17 cellular contexts compared by ENCODE assay signal in genomic region chr1:43165765-43166164, GRCh38. TPM values are rescaled to one million over a fixed set of nuclear protein-coding genes. Genes with fewer than 3 reads are reported as not detected.
DNase-seq lines count a peak whose midpoint lies in the region; ATAC-seq, FAIRE-seq and TF ChIP-seq lines count a peak whose summit lies in the region.
"Had no signal": no experiment of that assay in that cellular context is flagged by ENCODE, and none has a peak within 500 bp of the region (broad histone marks: within the 10 kb centered on the region; RNA-seq: fewer than 3 reads in every experiment).

No MANE protein-coding gene starts in this region.

- H3K36me3 ChIP-seq in HepG2 (replicated peaks in 1 of 2; ENCODE audit: control insufficient read depth in 1 of 2, insufficient read depth in 2 of 2, low read length in 2 of 2) (peaks cover 17 to 66% of the 10 kb centered on the region in 2 experiments), right lobe of liver (peaks cover 0 to 58% (median 27%) of the 10 kb centered on the region in 4 donors), K562 (ENCODE audit: control insufficient read depth, insufficient read depth, low read length) (peaks cover 78% of the 10 kb centered on the region)

- H3K27me3 Mint-ChIP-seq in activated CD8-positive, alpha-beta T cell treated with anti-CD3 and anti-CD28 coated beads for 36 hours = no peaks in the 10 kb centered on the region
- no peaks in the 10 kb centered on the region for H3K27me3 Mint-ChIP-seq in activated CD8-positive, alpha-beta T cell treated with anti-CD3 and anti-CD28 coated beads, Interleukin-2, amount 10 ng/mL, durations not matched to agents 7 days and 5 days (ENCODE audit: low read depth)

- no peaks in the 10 kb centered on the region for H3K9me3 ChIP-seq in HepG2 (ENCODE audit: low read length)
- H3K9me3 ChIP-seq in right lobe of liver = no peaks in the 10 kb centered on the region
- no peaks in the 10 kb centered on the region for H3K9me3 ChIP-seq in K562 (replicated peaks; ENCODE audit: control insufficient read depth, insufficient read depth, low read depth, low read length)
- H3K9me3 ChIP-seq: Caco-2 had no signal

- no peak overlapping the region for H3K9ac ChIP-seq in HepG2 (ENCODE audit: insufficient read depth, low read depth, low read length)
- H3K9ac ChIP-seq in K562 (ENCODE audit: insufficient read depth in 1 of 2, low read depth in 2 of 2, low read length in 2 of 2) = no peak overlapping the region

- BruUV-seq in HepG2 (replicated peaks; lab: Mats Ljungman, UMichigan) (no TSS peak), K562 (replicated peaks; lab: Mats Ljungman, UMichigan) (no TSS peak)

- TF ChIP-seq POLR2A in HepG2 (IDR thresholded peaks at IDR 0.05; ENCODE audit: insufficient read depth in 1 of 2, low read depth in 2 of 2, low read length in 2 of 2) (no peak), right lobe of liver (IDR thresholded peaks at IDR 0.05) (no peak), K562 (conservative IDR thresholded peaks at IDR 0.05) (no peak)

- TF ChIP-seq RAD21 in HepG2 (CRISPR knock-in tag; IDR thresholded peaks at IDR 0.05) (no peak), K562 (CRISPR knock-in tag; conservative IDR thresholded peaks at IDR 0.05 in 1 of 2, IDR thresholded peaks at IDR 0.05 in 1 of 2) (no peak)

- H3K36me3 Mint-ChIP-seq in activated CD8-positive, alpha-beta T cell treated with anti-CD3 and anti-CD28 coated beads for 36 hours (ENCODE audit: low read depth) = peaks cover 66% of the 10 kb centered on the region
- peaks cover 57% of the 10 kb centered on the region for H3K36me3 Mint-ChIP-seq in activated CD8-positive, alpha-beta T cell treated with anti-CD3 and anti-CD28 coated beads, Interleukin-2, amount 10 ng/mL, durations not matched to agents 7 days and 5 days (ENCODE audit: low read depth)

- no peaks in the 10 kb centered on the region for H3K9me1 ChIP-seq in K562 (ENCODE audit: control insufficient read depth, insufficient read depth, low read length)

- H3K27ac Mint-ChIP-seq in activated CD8-positive, alpha-beta T cell treated with anti-CD3 and anti-CD28 coated beads for 36 hours = peak overlapping the region; percentile 50
- H3K27ac Mint-ChIP-seq in activated CD8-positive, alpha-beta T cell treated with anti-CD3 and anti-CD28 coated beads, Interleukin-2, amount 10 ng/mL, durations not matched to agents 7 days and 5 days = no peak overlapping the region
- H3K27ac Mint-ChIP-seq: HFFc6 had no signal

- WGBS in HepG2 (ENCODE audit: low lambda C conversion rate) = 100% methylated on average over 5 of the region's 5 CpGs
- WGBS in right lobe of liver (ENCODE audit: insufficient coverage, low coverage, low lambda C conversion rate, missing lambda C conversion rate) = 79% methylated on average over 5 of the region's 5 CpGs
- 97% methylated on average over 5 of the region's 5 CpGs for WGBS in K562 (ENCODE audit: insufficient coverage, low coverage, missing lambda C conversion rate)

- H3K4me3 ChIP-seq in HepG2 (replicated peaks in 1 of 3; ENCODE audit: insufficient read depth in 1 of 3, low read depth in 2 of 3, low read length in 3 of 3) (no peak overlapping the region), right lobe of liver (no peak overlapping the region), K562 (no peak overlapping the region)

- no peak overlapping the region for H3K27ac ChIP-seq in HepG2 (ENCODE audit: extremely low read length, insufficient read depth, low read length)
- no peak overlapping the region for H3K27ac ChIP-seq in right lobe of liver
- H3K27ac ChIP-seq in K562 (ENCODE audit: extremely low read depth, low read depth, low read length) = no peak overlapping the region
- H3K27ac ChIP-seq: 22Rv1 had no signal

- no peak overlapping the region for H3K4me3 Mint-ChIP-seq in activated CD8-positive, alpha-beta T cell treated with anti-CD3 and anti-CD28 coated beads for 36 hours
- H3K4me3 Mint-ChIP-seq in activated CD8-positive, alpha-beta T cell treated with anti-CD3 and anti-CD28 coated beads, Interleukin-2, amount 10 ng/mL, durations not matched to agents 7 days and 5 days = no peak overlapping the region
- H3K4me3 Mint-ChIP-seq: CD14-positive monocyte; CD8-positive, alpha-beta memory T cell; HFFc6 had no signal

- peaks cover 12% of the 10 kb centered on the region for H3K4me1 ChIP-seq in HepG2 (ENCODE audit: insufficient read depth, low read length)
- peaks cover 0 to under 1% (median 0%) of the 10 kb centered on the region in 4 donors for H3K4me1 ChIP-seq in right lobe of liver
- H3K4me1 ChIP-seq in K562 (replicated peaks in 1 of 2; ENCODE audit: control insufficient read depth in 2 of 2, insufficient read depth in 2 of 2, low read length in 2 of 2) = peaks cover 1 to 3% of the 10 kb centered on the region in 2 experiments; a peak in 2 of 5 replicates
- H3K4me1 ChIP-seq: Caco-2 had no signal

- no peaks in the 10 kb centered on the region for H3K9me3 Mint-ChIP-seq in activated CD8-positive, alpha-beta T cell treated with anti-CD3 and anti-CD28 coated beads for 36 hours
- H3K9me3 Mint-ChIP-seq in activated CD8-positive, alpha-beta T cell treated with anti-CD3 and anti-CD28 coated beads, Interleukin-2, amount 10 ng/mL, durations not matched to agents 7 days and 5 days (ENCODE audit: insufficient read depth) = no peaks in the 10 kb centered on the region
- H3K9me3 Mint-ChIP-seq: CD8-positive, alpha-beta memory T cell; HFFc6 had no signal

- H3K4me2 ChIP-seq in HepG2 (ENCODE audit: low read depth, low read length) = no peak overlapping the region
- no peak overlapping the region for H3K4me2 ChIP-seq in K562 (ENCODE audit: insufficient read depth, low read length)

- in situ Hi-C loops in HepG2 (cut with HindIII; ENCODE audit: extremely low pct_ligation_motif_present, low pct_unique_long_range_greater_than_20kb) = no loop called here
- in situ Hi-C loops in K562 (cut with MboI) = no loop called here

- intact Hi-C loops in activated CD8-positive, alpha-beta T cell treated with anti-CD3 and anti-CD28 coated beads for 36 hours (cut with micrococcal nuclease) = no loop called here
- intact Hi-C loops in HepG2 (cut with micrococcal nuclease; ENCODE audit: unreplicated experiment) = no loop called here
- intact Hi-C loops in right lobe of liver (cut with DNase I) = no loop called here
- intact Hi-C loops in K562 (cut with micrococcal nuclease) = no loop called here

- peaks cover 7% of the 10 kb centered on the region for H3K79me2 ChIP-seq in HepG2 (ENCODE audit: insufficient read depth, low read length)
- peaks cover 13% of the 10 kb centered on the region for H3K79me2 ChIP-seq in K562 (ENCODE audit: control insufficient read depth, insufficient read depth, low read length)

- POLR2A ChIA-PET in activated CD8-positive, alpha-beta T cell treated with anti-CD3 and anti-CD28 coated beads for 36 hours (lab: Charles Lee) = interaction anchor here (1.0 kb wide), 1 partner anchor 15 kb away, joined by 4 read pairs; no protein-coding TSS in a partner anchor
- POLR2A ChIA-PET in activated CD8-positive, alpha-beta T cell treated with anti-CD3 and anti-CD28 coated beads, Interleukin-2, amount 10 ng/mL, durations not matched to agents 7 days and 5 days (lab: Charles Lee) = no interaction called here
- POLR2A ChIA-PET in HepG2 (lab: Yijun Ruan, JAX) = no interaction called here
- POLR2A ChIA-PET in K562 (lab: Yijun Ruan, JAX) = no interaction called here

- no peak overlapping the region for H2AFZ ChIP-seq in HepG2 (ENCODE audit: low read length)
- H2AFZ ChIP-seq in K562 (ENCODE audit: low read depth, low read length) = no peak overlapping the region

- FAIRE-seq in HepG2 (lab: Jason Lieb, UNC) = no peak
- FAIRE-seq in K562 (lab: Jason Lieb, UNC) = no peak
- FAIRE-seq: GM12892, HTR-8/SVneo had no signal

- DNase-seq in activated CD8-positive, alpha-beta T cell treated with anti-CD3 and anti-CD28 coated beads for 36 hours = no peak
- DNase-seq in activated CD8-positive, alpha-beta T cell treated with anti-CD3 and anti-CD28 coated beads, Interleukin-2, amount 10 ng/mL, durations not matched to agents 7 days and 5 days = no peak
- DNase-seq in HepG2 (ENCODE audit: low spot score) (no peak), right lobe of liver (no peak), K562 (ENCODE audit: extremely low read depth in 1 of 4, low spot score in 3 of 4) (no peak), NCI-H2227 treated with DMSO at 0.1 percent for 48 hours (lab: John Stamatoyannopoulos, UW) (no peak)
- DNase-seq: Caco-2; CD8-positive, alpha-beta memory T cell; DND-41; GDM1; HCEC 1CT; HFFc6 had no signal

- TF ChIP-seq CTCF in activated CD8-positive, alpha-beta T cell treated with anti-CD3 and anti-CD28 coated beads for 36 hours (IDR thresholded peaks at IDR 0.05) = no peak
- TF ChIP-seq CTCF in HepG2 (CRISPR knock-in tag; IDR thresholded peaks at IDR 0.05) = no peak
- no peak for TF ChIP-seq CTCF in right lobe of liver (IDR thresholded peaks at IDR 0.05)
- TF ChIP-seq CTCF in K562 (IDR thresholded peaks at IDR 0.05 in 2 of 3, conservative IDR thresholded peaks at IDR 0.05 in 1 of 3; ENCODE audit: insufficient read depth in 2 of 3, low read depth in 1 of 3, low read length in 3 of 3) = no peak

- ATAC-seq in activated CD8-positive, alpha-beta T cell treated with anti-CD3 and anti-CD28 coated beads for 36 hours = no peak
- no peak for ATAC-seq in activated CD8-positive, alpha-beta T cell treated with anti-CD3 and anti-CD28 coated beads, Interleukin-2, amount 10 ng/mL, durations not matched to agents 7 days and 5 days
- ATAC-seq in HepG2 = no peak
- no peak for ATAC-seq in right lobe of liver
- ATAC-seq in K562 = no peak
- no peak for ATAC-seq in GM21619 (IDR thresholded peaks at IDR 0.05; ENCODE audit: unreplicated experiment)

- peaks cover 27% of the 10 kb centered on the region for H3K4me1 Mint-ChIP-seq in activated CD8-positive, alpha-beta T cell treated with anti-CD3 and anti-CD28 coated beads for 36 hours (ENCODE audit: low read depth)
- H3K4me1 Mint-ChIP-seq in activated CD8-positive, alpha-beta T cell treated with anti-CD3 and anti-CD28 coated beads, Interleukin-2, amount 10 ng/mL, durations not matched to agents 7 days and 5 days (ENCODE audit: low read depth) = peaks cover 13% of the 10 kb centered on the region

- H3K27me3 ChIP-seq in HepG2 (ENCODE audit: control insufficient read depth in 1 of 2, insufficient read depth in 2 of 2, low read length in 2 of 2) (no peaks in the 10 kb centered on the region), right lobe of liver (no peaks in the 10 kb centered on the region), K562 (ENCODE audit: control insufficient read depth in 2 of 2, insufficient read depth in 2 of 2, low read length in 2 of 2) (no peaks in the 10 kb centered on the region)

- CTCF ChIA-PET in activated CD8-positive, alpha-beta T cell treated with anti-CD3 and anti-CD28 coated beads for 36 hours (lab: Charles Lee) = no interaction called here
- CTCF ChIA-PET in activated CD8-positive, alpha-beta T cell treated with anti-CD3 and anti-CD28 coated beads, Interleukin-2, amount 10 ng/mL, durations not matched to agents 7 days and 5 days (lab: Charles Lee) = no interaction called here
- CTCF ChIA-PET in HepG2 (lab: Yijun Ruan, JAX; ENCODE audit: low intra/inter-chr PET ratio, low total read pairs) (no interaction called here), K562 (lab: Yijun Ruan, JAX; ENCODE audit: low intra/inter-chr PET ratio) (no interaction called here)

- TF ChIP-seq EP300 in HepG2 (IDR thresholded peaks at IDR 0.05; ENCODE audit: low read depth in 2 of 2, low read length in 2 of 2) (no peak), HepG2 (CRISPR knock-in tag; IDR thresholded peaks at IDR 0.05; ENCODE audit: borderline replicate concordance) (no peak), K562 (IDR thresholded peaks at IDR 0.05; ENCODE audit: low read length) (no peak)

- H4K20me1 ChIP-seq in HepG2 (ENCODE audit: insufficient read depth, low read length) (no peaks in the 10 kb centered on the region), K562 (replicated peaks; ENCODE audit: control insufficient read depth, insufficient read depth, low read length) (no peaks in the 10 kb centered on the region)

RNA-seq across cellular contexts. Expression of gene EBNA1BP2, which starts 6.3 kb away (rescaled TPM):
- total RNA-seq in activated CD8-positive, alpha-beta T cell treated with anti-CD3 and anti-CD28 coated beads for 36 hours = 100 to 1,000 TPM; 115 TPM
- 10 to 100 TPM; 58.8 to 59.0 TPM for total RNA-seq in activated CD8-positive, alpha-beta T cell treated with anti-CD3 and anti-CD28 coated beads, Interleukin-2, amount 10 ng/mL, durations not matched to agents 7 days and 5 days
- total RNA-seq in HepG2 (2016; rRNA removed; fragmentation: Illumina TruSeq; extraction: Trizol) (102 and 134 TPM in 2 replicates), right lobe of liver (100 to 1,000 TPM in 1 of 6 experiments, 10 to 100 TPM in 5; 45.7 to 108 (median 61.4) TPM), K562 (2014; rRNA removed) (300 and 314 TPM in 2 replicates), K562 (2014; rRNA removed; fragmentation: Illumina TruSeq; extraction: Trizol) (251 and 264 TPM in 2 replicates), K562 (2015; rRNA removed; fragmentation: Illumina TruSeq; extraction: Trizol) (262 and 268 TPM in 2 replicates), K562 (2021) (175 and 182 TPM in 2 replicates)
- 16.7 and 17.1 TPM in 2 replicates for total RNA-seq in HepG2 (2016; cell fraction: cytosol; rRNA removed; fragmentation: Illumina TruSeq; extraction: Trizol; ENCODE audit: low read depth)
- 105 and 136 TPM in 2 replicates for total RNA-seq in HepG2 (2016; cell fraction: insoluble cytoplasmic fraction; rRNA removed; fragmentation: Illumina TruSeq; extraction: Trizol)
- total RNA-seq in HepG2 (2016; cell fraction: membrane; rRNA removed; fragmentation: Illumina TruSeq; extraction: Trizol) = 31.7 and 33.4 TPM in 2 replicates
- total RNA-seq in HepG2 (2016; cell fraction: nucleus; rRNA removed; fragmentation: Illumina TruSeq; extraction: Trizol) = 41.1 and 51.6 TPM in 2 replicates
- polyA plus RNA-seq in HepG2 (2011; rRNA removed) (24.7 and 27.1 TPM in 2 replicates), K562 (2011; rRNA removed) (74.8 and 102 TPM in 2 replicates), K562 (2014; fragmentation: Illumina TruSeq; extraction: Trizol) (283 and 349 TPM in 2 replicates), K562 (2014; fragmentation: Nextera tagmentation; extraction: Ambion mirVana) (100 to 1,000 TPM in 1 of 2 experiments, 10 to 100 TPM in 1; 95.2 to 157 TPM), K562 (2014; rRNA removed) (249 and 275 TPM in 2 replicates)
- 24.4 and 26.5 TPM in 2 replicates for polyA plus RNA-seq in HepG2 (2011; cell fraction: cytosol; rRNA removed)
- 21.8 and 28.1 TPM in 2 replicates for polyA plus RNA-seq in HepG2 (2011; cell fraction: nucleus; rRNA removed)
- 40.9 and 45.7 TPM in 2 replicates for polyA plus RNA-seq in HepG2 (2012)
- polyA plus RNA-seq in HepG2 (2016; cell fraction: cytosol; fragmentation: Illumina TruSeq; extraction: Trizol; ENCODE audit: low read depth) = 18.1 TPM in 2 replicates
- polyA plus RNA-seq in HepG2 (2016; cell fraction: insoluble cytoplasmic fraction; fragmentation: Illumina TruSeq; extraction: Trizol; ENCODE audit: low read depth) = 152 and 154 TPM in 2 replicates
- 27.7 and 29.2 TPM in 2 replicates for polyA plus RNA-seq in HepG2 (2016; cell fraction: membrane; fragmentation: Illumina TruSeq; extraction: Trizol; ENCODE audit: low read depth)
- polyA plus RNA-seq in HepG2 (2016; cell fraction: nucleus; fragmentation: Illumina TruSeq; extraction: Trizol; ENCODE audit: insufficient read depth, low read depth) = 78.7 and 80.9 TPM in 2 replicates
- 14.2 and 38.3 TPM in 2 replicates for polyA minus RNA-seq in HepG2 (2011; rRNA and poly(A)+ RNA removed; ENCODE audit: low replicate concordance)
- polyA minus RNA-seq in HepG2 (2011; cell fraction: cytosol; rRNA and poly(A)+ RNA removed) = 8.6 and 11.5 TPM in 2 replicates
- polyA minus RNA-seq in HepG2 (2011; cell fraction: nucleus; rRNA and poly(A)+ RNA removed) = 33.0 and 36.7 TPM in 2 replicates
- 94.0 and 95.1 TPM in 2 replicates for total RNA-seq in K562 (2011; cell fraction: chromatin; rRNA removed; ENCODE audit: low replicate concordance)
- total RNA-seq in K562 (2011; cell fraction: nucleolus; rRNA removed) = 64.3 and 68.4 TPM in 2 replicates
- total RNA-seq in K562 (2011; cell fraction: nucleoplasm; rRNA removed) = 71.1 and 80.7 TPM in 2 replicates
- 60.0 and 76.6 TPM in 2 replicates for polyA plus RNA-seq in K562 (2011; cell fraction: cytosol; rRNA removed)
- 76.3 and 82.2 TPM in 2 replicates for polyA plus RNA-seq in K562 (2011; cell fraction: nucleus; rRNA removed)
- 90.3 and 177 TPM in 2 replicates for polyA plus RNA-seq in K562 (2012)
- polyA minus RNA-seq in K562 (2011; rRNA and poly(A)+ RNA removed) = 58.1 and 63.4 TPM in 2 replicates
- 43.2 and 43.7 TPM in 2 replicates for polyA minus RNA-seq in K562 (2011; cell fraction: cytosol; rRNA and poly(A)+ RNA removed)
- polyA minus RNA-seq in K562 (2011; cell fraction: nucleus; rRNA and poly(A)+ RNA removed) = 52.0 and 75.4 TPM in 2 replicates

RNA-seq across cellular contexts. Expression of gene CFAP57, which starts 6.4 kb away (rescaled TPM):
- total RNA-seq in activated CD8-positive, alpha-beta T cell treated with anti-CD3 and anti-CD28 coated beads for 36 hours = under 1 TPM; 0.18 to 0.23 TPM
- total RNA-seq in activated CD8-positive, alpha-beta T cell treated with anti-CD3 and anti-CD28 coated beads, Interleukin-2, amount 10 ng/mL, durations not matched to agents 7 days and 5 days = not detected
- total RNA-seq in HepG2 (2016; rRNA removed; fragmentation: Illumina TruSeq; extraction: Trizol) (0.14 TPM in 1 of 2 replicates, not detected in the other), right lobe of liver (not detected), K562 (2014; rRNA removed) (not detected in 2 replicates), K562 (2014; rRNA removed; fragmentation: Illumina TruSeq; extraction: Trizol) (0.07 TPM in 1 of 2 replicates, not detected in the other), K562 (2015; rRNA removed; fragmentation: Illumina TruSeq; extraction: Trizol) (0.18 TPM in 1 of 2 replicates, not detected in the other), K562 (2021) (not detected in 2 replicates)
- not detected in 2 replicates for total RNA-seq in HepG2 (2016; cell fraction: cytosol; rRNA removed; fragmentation: Illumina TruSeq; extraction: Trizol; ENCODE audit: low read depth)
- 0.06 and 0.15 TPM in 2 replicates for total RNA-seq in HepG2 (2016; cell fraction: insoluble cytoplasmic fraction; rRNA removed; fragmentation: Illumina TruSeq; extraction: Trizol)
- 0.09 TPM in 1 of 2 replicates, not detected in the other for total RNA-seq in HepG2 (2016; cell fraction: membrane; rRNA removed; fragmentation: Illumina TruSeq; extraction: Trizol)
- total RNA-seq in HepG2 (2016; cell fraction: nucleus; rRNA removed; fragmentation: Illumina TruSeq; extraction: Trizol) = not detected in 2 replicates
- polyA plus RNA-seq in HepG2 (2011; rRNA removed) (0.01 and 0.07 TPM in 2 replicates), K562 (2011; rRNA removed) (0.04 TPM in 1 of 2 replicates, not detected in the other), K562 (2014; fragmentation: Illumina TruSeq; extraction: Trizol) (0.22 TPM in 1 of 2 replicates, not detected in the other), K562 (2014; fragmentation: Nextera tagmentation; extraction: Ambion mirVana) (under 1 TPM in 1 of 2 experiments, not detected in 1; 0.07 TPM), K562 (2014; rRNA removed) (0.05 TPM in 1 of 2 replicates, not detected in the other)
- 0.01 and 0.03 TPM in 2 replicates for polyA plus RNA-seq in HepG2 (2011; cell fraction: cytosol; rRNA removed)
- polyA plus RNA-seq in HepG2 (2011; cell fraction: nucleus; rRNA removed) = 0.03 TPM in 1 of 2 replicates, not detected in the other
- polyA plus RNA-seq in HepG2 (2012) = 0.08 and 0.11 TPM in 2 replicates
- not detected in 2 replicates for polyA plus RNA-seq in HepG2 (2016; cell fraction: cytosol; fragmentation: Illumina TruSeq; extraction: Trizol; ENCODE audit: low read depth)
- polyA plus RNA-seq in HepG2 (2016; cell fraction: insoluble cytoplasmic fraction; fragmentation: Illumina TruSeq; extraction: Trizol; ENCODE audit: low read depth) = not detected in 2 replicates
- polyA plus RNA-seq in HepG2 (2016; cell fraction: membrane; fragmentation: Illumina TruSeq; extraction: Trizol; ENCODE audit: low read depth) = not detected in 2 replicates
- not detected in 2 replicates for polyA plus RNA-seq in HepG2 (2016; cell fraction: nucleus; fragmentation: Illumina TruSeq; extraction: Trizol; ENCODE audit: insufficient read depth, low read depth)
- 0.94 TPM in 1 of 2 replicates, not detected in the other for polyA minus RNA-seq in HepG2 (2011; rRNA and poly(A)+ RNA removed; ENCODE audit: low replicate concordance)
- not detected in 2 replicates for polyA minus RNA-seq in HepG2 (2011; cell fraction: cytosol; rRNA and poly(A)+ RNA removed)
- polyA minus RNA-seq in HepG2 (2011; cell fraction: nucleus; rRNA and poly(A)+ RNA removed) = 0.13 TPM in 1 of 2 replicates, not detected in the other
- total RNA-seq in K562 (2011; cell fraction: chromatin; rRNA removed; ENCODE audit: low replicate concordance) = 0.30 TPM in 1 of 2 replicates, not detected in the other
- total RNA-seq in K562 (2011; cell fraction: nucleolus; rRNA removed) = not detected in 2 replicates
- not detected in 2 replicates for total RNA-seq in K562 (2011; cell fraction: nucleoplasm; rRNA removed)
- 0.01 and 0.09 TPM in 2 replicates for polyA plus RNA-seq in K562 (2011; cell fraction: cytosol; rRNA removed)
- 0.14 TPM in 1 of 2 replicates, not detected in the other for polyA plus RNA-seq in K562 (2011; cell fraction: nucleus; rRNA removed)
- 0.03 and 0.18 TPM in 2 replicates for polyA plus RNA-seq in K562 (2012)
- polyA minus RNA-seq in K562 (2011; rRNA and poly(A)+ RNA removed) = 0.27 TPM in 1 of 2 replicates, not detected in the other
- not detected in 2 replicates for polyA minus RNA-seq in K562 (2011; cell fraction: cytosol; rRNA and poly(A)+ RNA removed)
- not detected in 2 replicates for polyA minus RNA-seq in K562 (2011; cell fraction: nucleus; rRNA and poly(A)+ RNA removed)
- polyA plus RNA-seq: CD8-positive, alpha-beta memory T cell had no signal
